In the genomic region with DNA sequence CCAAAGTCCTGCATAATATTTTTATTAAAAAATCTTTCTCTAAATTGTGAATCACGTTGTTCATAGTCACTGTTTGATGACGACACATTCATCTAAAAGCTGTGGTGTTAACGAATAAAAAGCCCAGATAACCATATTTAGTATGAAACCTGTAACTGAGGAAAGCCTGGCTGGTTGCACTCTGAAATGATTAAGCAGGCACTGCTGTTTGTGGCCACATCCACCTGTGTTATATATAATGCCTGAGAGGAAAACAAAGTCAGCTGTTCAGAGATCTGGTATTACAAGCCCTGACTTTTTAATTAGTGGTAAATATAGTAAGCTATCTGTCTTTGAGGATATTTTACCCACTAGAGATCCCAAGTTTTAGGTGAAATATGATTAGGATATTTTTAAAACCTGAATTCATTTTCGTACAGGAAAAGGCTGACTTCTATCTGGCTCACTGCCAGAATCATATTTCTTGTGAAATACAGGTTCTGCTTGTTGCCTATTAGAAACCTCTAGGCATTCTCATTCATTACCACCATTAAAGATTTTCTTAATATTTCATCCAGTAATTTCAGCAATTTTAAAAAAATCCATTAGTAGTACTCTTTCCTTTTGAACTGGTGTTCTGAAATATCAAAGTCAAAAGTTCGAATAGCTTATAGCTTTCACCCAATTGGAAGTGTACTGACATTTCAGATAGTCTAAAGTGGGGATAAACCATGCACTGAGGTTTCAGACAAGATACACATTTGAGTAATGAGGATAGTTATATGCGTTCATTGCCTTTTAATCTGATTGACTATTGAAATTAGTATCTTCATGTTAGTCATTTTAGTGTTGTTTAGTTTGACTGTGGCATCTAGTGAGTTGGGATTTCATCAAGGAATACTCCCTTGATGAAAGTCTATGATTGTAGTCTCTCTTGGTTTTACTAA, we compare ENCODE assay signal across 9 cellular contexts.
DNase-seq lines count a peak whose midpoint lies in the region; ATAC-seq and TF ChIP-seq lines count a peak whose summit lies in the region.
"Had no signal": no experiment of that assay in that cellular context is flagged by ENCODE, and none has a peak within 500 bp of the region (broad histone marks: within the 10 kb centered on the region; RNA-seq: fewer than 3 reads in every experiment).

No MANE protein-coding gene starts in this region.

- peaks cover 0 to 17% (median 4%) of the 10 kb centered on the region in 3 donors for H3K4me1 ChIP-seq in esophagus squamous epithelium

- no peak for TF ChIP-seq CTCF in esophagus squamous epithelium (IDR thresholded peaks at IDR 0.05)

- intact Hi-C loops in esophagus squamous epithelium (cut with DNase I) = no loop called here

- 28 to 49% methylated on average over 6 of the region's 6 CpGs for WGBS in esophagus squamous epithelium, 2 donors

- H3K4me3 ChIP-seq in esophagus squamous epithelium = no peak overlapping the region

- no peaks in the 10 kb centered on the region for H3K36me3 ChIP-seq in esophagus squamous epithelium

- DNase-seq in esophagus squamous epithelium (lab: John Stamatoyannopoulos, UW) (no peak), HuH-7 (ENCODE audit: low spot score) (no peak), NCI-H2227 treated with DMSO at 0.1 percent for 48 hours (lab: John Stamatoyannopoulos, UW) (no peak), C1 segment of cervical spinal cord (lab: John Stamatoyannopoulos, UW) (no peak), anterior cingulate cortex (lab: John Stamatoyannopoulos, UW) (no peak)
- DNase-seq: naive B cell had no signal

- no peaks in the 10 kb centered on the region for H3K9me3 ChIP-seq in esophagus squamous epithelium

- ATAC-seq in GM18499 (IDR thresholded peaks at IDR 0.05; ENCODE audit: insufficient read depth, unreplicated experiment) (peak; percentile 93), GM21526 (IDR thresholded peaks at IDR 0.05; ENCODE audit: low FRiP score, unreplicated experiment) (peak; percentile 87), HG03460 (IDR thresholded peaks at IDR 0.05; ENCODE audit: unreplicated experiment) (peak; percentile 98)

- H3K27ac ChIP-seq in esophagus squamous epithelium = peak overlapping the region; percentile 57 to 81 (median 70)

- TF ChIP-seq POLR2A in esophagus squamous epithelium (IDR thresholded peaks at IDR 0.05) = no peak

- H3K27me3 ChIP-seq in esophagus squamous epithelium = no peaks in the 10 kb centered on the region
